In the genomic region with DNA sequence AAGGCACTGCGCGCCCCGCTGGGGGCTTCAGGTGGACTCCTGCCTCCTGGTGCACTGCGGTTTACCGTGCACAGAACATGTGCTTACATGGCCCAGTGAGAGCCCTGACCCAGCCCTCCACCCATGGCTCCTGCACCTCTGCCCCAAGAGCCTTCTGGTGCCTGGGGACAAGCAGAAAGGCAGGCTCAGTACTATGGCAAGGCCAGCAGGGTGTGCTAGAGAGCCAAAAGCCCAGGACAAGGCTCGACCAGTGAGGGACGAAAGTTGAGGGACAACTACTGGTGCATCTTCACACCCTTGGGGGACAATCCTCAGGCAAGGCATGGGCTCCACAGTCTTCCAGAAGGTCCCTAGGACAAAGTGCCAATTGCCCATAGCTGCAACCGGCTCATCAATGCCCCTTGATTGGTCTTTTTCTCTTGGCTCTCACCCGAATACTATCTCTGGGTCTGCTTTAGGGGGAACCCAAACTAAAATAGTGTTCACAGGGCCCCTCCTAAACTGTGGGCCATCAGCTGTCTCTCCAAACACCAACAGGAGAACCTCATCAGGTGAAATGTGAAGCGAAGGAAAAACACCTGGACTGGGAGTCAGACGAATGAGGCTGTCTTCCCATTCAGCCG, we compare ENCODE assay signal across 8 cellular contexts. TPM values are rescaled to one million over a fixed set of nuclear protein-coding genes. Genes with fewer than 3 reads are reported as not detected.
DNase-seq lines count a peak whose midpoint lies in the region; ATAC-seq and TF ChIP-seq lines count a peak whose summit lies in the region.

No MANE protein-coding gene starts in this region.

- H3K4me1 Mint-ChIP-seq in MCF 10A (ENCODE audit: insufficient read depth, unreplicated experiment): no peaks in the 10 kb centered on the region

- ATAC-seq in GM21737 (IDR thresholded peaks at IDR 0.05; ENCODE audit: unreplicated experiment): peak; percentile 83
- ATAC-seq in GM18858 (IDR thresholded peaks at IDR 0.05; ENCODE audit: unreplicated experiment): no peak

- peak; percentile 81 for TF ChIP-seq CTCF in VCaP (conservative IDR thresholded peaks at IDR 0.05)
- TF ChIP-seq CTCF in MCF 10A (IDR thresholded peaks at IDR 0.05; ENCODE audit: unreplicated experiment): peak; percentile 89

- intact Hi-C loops in MCF 10A (cut with micrococcal nuclease): loop anchor here (1.0 to 10.0 kb wide), 4 partner anchors 26 to 131 kb away; a partner anchor contains a TSS

- no peaks in the 10 kb centered on the region for H3K36me3 Mint-ChIP-seq in MCF 10A (ENCODE audit: insufficient read depth, unreplicated experiment)

- H3K4me3 Mint-ChIP-seq in MCF 10A (ENCODE audit: unreplicated experiment): no peak overlapping the region

- H3K27me3 Mint-ChIP-seq in MCF 10A (ENCODE audit: insufficient read depth, unreplicated experiment): peaks cover 34% of the 10 kb centered on the region

- CTCF ChIA-PET in MCF 10A (lab: Yijun Ruan, JAX): interaction anchor here (0.6 to 7.3 kb wide), 35 partner anchors 8 to 418 kb away, joined by 3 to 55 read pairs (median 4); a partner anchor contains a TSS

- no TSS peak for BruUV-seq in MCF 10A (replicated peaks; lab: Mats Ljungman, UMichigan)

- POLR2A ChIA-PET in MCF 10A (lab: Yijun Ruan, JAX): interaction anchor here (0.7 to 2.0 kb wide), 5 partner anchors 17 to 138 kb away, joined by 3 to 5 read pairs (median 4); a partner anchor contains a TSS

- DNase-seq in COR-L47 (lab: John Stamatoyannopoulos, UW) (peak; percentile 23), NCI-H1694 treated with DMSO at 0.1 percent for 48 hours (lab: John Stamatoyannopoulos, UW) (peak; percentile 4), MCF 10A (ENCODE audit: unreplicated experiment) (peak; percentile 71), iris pigment epithelial cell (ENCODE audit: low read depth) (peak; percentile 59)
- DNase-seq in stimulated activated CD4-positive, alpha-beta T cell treated with anti-CD3 and anti-CD28 coated beads, Interleukin-2, amount 100 ng/mL, for 24 hours: peak; percentile 67 to 76

- H3K27ac ChIP-seq in VCaP: no peak overlapping the region

- no peak overlapping the region for H3K27ac Mint-ChIP-seq in MCF 10A (ENCODE audit: low read depth, unreplicated experiment)

- H3K9me3 Mint-ChIP-seq in MCF 10A (ENCODE audit: unreplicated experiment): no peaks in the 10 kb centered on the region

RNA-seq across cellular contexts. Expression of a gene that starts 13.5 kb away (rescaled TPM):
- total RNA-seq in MCF 10A (2022): not detected in 2 replicates

RNA-seq across cellular contexts. Expression of a gene that starts 32.4 kb away (rescaled TPM):
- not detected in 2 replicates for total RNA-seq in MCF 10A (2022)

RNA-seq across cellular contexts. Expression of a gene that starts 40.6 kb away (rescaled TPM):
- 0.54 and 1.1 TPM in 2 replicates for total RNA-seq in MCF 10A (2022)

RNA-seq across cellular contexts. Expression of a gene that starts 51.2 kb away (rescaled TPM):
- total RNA-seq in MCF 10A (2022): not detected in 2 replicates

Comparison
In these comparisons a context has a peak if more than half of its experiments do, and no peak if none do; other contexts are left out.
1. DNase-seq: peak in every context shown above with its lines; median percentile 72 in stimulated activated CD4-positive, alpha-beta T cell treated with anti-CD3 and anti-CD28 coated beads, Interleukin-2, amount 100 ng/mL, for 24 hours; 71 in MCF 10A; 59 in iris pigment epithelial cell; 23 in COR-L47; 4 in NCI-H1694 treated with DMSO at 0.1 percent for 48 hours.